10 cellular contexts compared by ENCODE assay signal in the genomic region with DNA sequence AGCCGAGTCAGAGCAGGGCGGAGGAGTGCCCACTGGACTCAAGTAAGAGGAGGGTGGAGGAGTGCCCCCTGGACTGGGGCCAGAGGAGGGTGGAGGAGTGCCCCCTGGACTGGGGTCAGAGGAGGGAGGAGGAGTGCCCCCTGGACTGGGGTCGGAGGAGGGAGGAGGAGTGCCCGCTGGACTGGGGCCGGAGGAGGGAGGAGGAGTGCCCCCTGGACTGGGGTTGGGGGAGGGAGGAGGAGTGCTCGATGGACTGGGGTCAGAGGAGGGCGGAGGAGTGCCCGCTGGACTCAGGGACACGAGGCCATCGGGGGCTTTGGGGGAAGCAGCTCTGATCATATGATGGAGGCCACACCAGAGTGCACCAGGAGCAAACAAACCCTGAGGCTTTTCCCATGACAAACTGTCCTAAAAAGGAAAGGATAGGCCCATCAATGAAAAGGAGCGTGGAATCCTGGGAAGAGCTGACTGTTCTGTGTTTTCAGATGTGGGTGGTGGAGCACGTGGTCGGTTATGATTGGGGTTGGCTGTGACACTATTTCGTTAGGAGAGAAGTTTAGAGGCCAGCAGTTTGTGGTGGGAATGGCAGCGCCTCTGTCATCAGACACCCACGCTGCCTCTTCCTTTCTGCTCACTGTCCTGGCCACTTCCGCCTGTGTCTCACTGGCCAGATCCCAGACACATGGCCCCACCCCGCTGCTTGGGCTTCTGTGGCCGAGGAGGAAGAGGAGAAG. TPM values are rescaled to one million over a fixed set of nuclear protein-coding genes. Genes with fewer than 3 reads are reported as not detected.
DNase-seq lines count a peak whose midpoint lies in the region; ATAC-seq, FAIRE-seq and TF ChIP-seq lines count a peak whose summit lies in the region.
"Had no signal": no experiment of that assay in that cellular context is flagged by ENCODE, and none has a peak within 500 bp of the region (broad histone marks: within the 10 kb centered on the region; RNA-seq: fewer than 3 reads in every experiment).

No MANE protein-coding gene starts in this region.

- intact Hi-C loops in K562 (cut with micrococcal nuclease) = loop anchor here (2.0 to 5.0 kb wide), 2 partner anchors 25 to 54 kb away; a partner anchor contains a TSS
- intact Hi-C loops in mucosa of descending colon (cut with DNase I, micrococcal nuclease) = no loop called here
- intact Hi-C loops in uterus (cut with DNase I; ENCODE audit: low total_unique reads) = no loop called here

- FAIRE-seq in A549 (lab: Jason Lieb, UNC) (no peak), K562 (lab: Jason Lieb, UNC) (peak; percentile 97)

- TF ChIP-seq RAD21 in A549 (conservative IDR thresholded peaks at IDR 0.05 in 1 of 2, IDR thresholded peaks at IDR 0.05 in 1 of 2) (no peak), K562 (CRISPR knock-in tag; conservative IDR thresholded peaks at IDR 0.05 in 1 of 2, IDR thresholded peaks at IDR 0.05 in 1 of 2) (peak in 1 of 2 experiments; percentile 11; a peak in 1 of 4 replicates)

- ATAC-seq in A549 = peak in 1 of 2 experiments; percentile 48; a peak in 1 of 6 replicates
- ATAC-seq in K562 = peak; percentile 76
- peak; percentile 75 for ATAC-seq in mucosa of descending colon
- no peak for ATAC-seq in HG03439 (IDR thresholded peaks at IDR 0.05; ENCODE audit: unreplicated experiment)
- no peak for ATAC-seq in HG03196 (IDR thresholded peaks at IDR 0.05; ENCODE audit: unreplicated experiment)

- no peaks in the 10 kb centered on the region; the same call in 2 of the 3 replicates for H3K79me2 ChIP-seq in K562 (ENCODE audit: control insufficient read depth, insufficient read depth, low read length)

- CTCF ChIA-PET in A549 (lab: Yijun Ruan, JAX) (interaction anchor here (0.5 to 6.1 kb wide), 5 partner anchors 8 to 226 kb away, joined by 3 to 37 read pairs (median 4); no protein-coding TSS in a partner anchor), K562 (lab: Yijun Ruan, JAX; ENCODE audit: low intra/inter-chr PET ratio) (no interaction called here)

- TF ChIP-seq POLR2A in A549 (IDR thresholded peaks at IDR 0.05; ENCODE audit: low read length) = no peak
- no peak for TF ChIP-seq POLR2A in K562 (conservative IDR thresholded peaks at IDR 0.05)
- no peak for TF ChIP-seq POLR2A in uterus (IDR thresholded peaks at IDR 0.05)

- H3K4me3 ChIP-seq in A549 (no peak overlapping the region), K562 (no peak overlapping the region), mucosa of descending colon (no peak overlapping the region), uterus (no peak overlapping the region)

- H3K27ac ChIP-seq in A549 = peak overlapping the region; percentile 66 to 77; a peak in 5 of 6 replicates
- H3K27ac ChIP-seq in K562 (ENCODE audit: extremely low read depth, low read depth, low read length) = peak overlapping the region; percentile 74
- peak overlapping the region; percentile 62 to 84 for H3K27ac ChIP-seq in uterus

- in situ Hi-C loops in KBM-7 (cut with MboI; ENCODE audit: low pct_unique_long_range_greater_than_20kb, low sequenced_read_pairs) (no loop called here), K562 (cut with MboI) (no loop called here)

- H3K36me3 ChIP-seq in K562 (ENCODE audit: control insufficient read depth, insufficient read depth, low read length) (no peaks in the 10 kb centered on the region), mucosa of descending colon (ENCODE audit: low read depth) (no peaks in the 10 kb centered on the region), uterus (no peaks in the 10 kb centered on the region)

- BruUV-seq in K562 (replicated peaks; lab: Mats Ljungman, UMichigan) = no TSS peak

- H3K27me3 ChIP-seq in K562 (ENCODE audit: control insufficient read depth in 2 of 2, insufficient read depth in 2 of 2, low read length in 2 of 2) (no peaks in the 10 kb centered on the region), uterus (no peaks in the 10 kb centered on the region)

- H3K9ac ChIP-seq in K562 (ENCODE audit: insufficient read depth in 1 of 2, low read depth in 2 of 2, low read length in 2 of 2) = peak overlapping the region; percentile 70 to 79; a peak in 3 of 4 replicates

- TF ChIP-seq EP300 in A549 (IDR thresholded peaks at IDR 0.05) (no peak), K562 (IDR thresholded peaks at IDR 0.05; ENCODE audit: low read length) (peak; percentile 46; the same call in 1 of the 2 replicates)

- TF ChIP-seq CTCF in A549 (IDR thresholded peaks at IDR 0.05) (no peak), K562 (IDR thresholded peaks at IDR 0.05 in 2 of 3, conservative IDR thresholded peaks at IDR 0.05 in 1 of 3; ENCODE audit: insufficient read depth in 2 of 3, low read depth in 1 of 3, low read length in 3 of 3) (no peak), mucosa of descending colon (IDR thresholded peaks at IDR 0.05) (no peak), uterus (IDR thresholded peaks at IDR 0.05) (no peak)

- 70% methylated on average over 19 of the region's 19 CpGs for WGBS in A549 (ENCODE audit: missing lambda C conversion rate)
- 18% methylated on average over 9 of the region's 19 CpGs for WGBS in K562 (ENCODE audit: insufficient coverage, low coverage, missing lambda C conversion rate)

- peak overlapping the region; percentile 91 for H2AFZ ChIP-seq in K562 (ENCODE audit: low read depth, low read length)

- H3K9me3 ChIP-seq in A549 = no peaks in the 10 kb centered on the region
- no peaks in the 10 kb centered on the region for H3K9me3 ChIP-seq in K562 (replicated peaks; ENCODE audit: control insufficient read depth, insufficient read depth, low read depth, low read length)
- no peaks in the 10 kb centered on the region for H3K9me3 ChIP-seq in mucosa of descending colon
- no peaks in the 10 kb centered on the region for H3K9me3 ChIP-seq in uterus

- H4K20me1 ChIP-seq in K562 (replicated peaks; ENCODE audit: control insufficient read depth, insufficient read depth, low read length) = no peaks in the 10 kb centered on the region

- no peaks in the 10 kb centered on the region for H3K9me1 ChIP-seq in K562 (ENCODE audit: control insufficient read depth, insufficient read depth, low read length)

- no peak for DNase-seq in A549 (ENCODE audit: low read depth in 1 of 2, low spot score in 1 of 2)
- peak; percentile 90 for DNase-seq in KBM-7
- peak; percentile 84 to 91 (median 86) for DNase-seq in K562 (ENCODE audit: extremely low read depth in 1 of 4, low spot score in 3 of 4)
- peak; percentile 49 to 82 (median 54) for DNase-seq in mucosa of descending colon
- DNase-seq in uterus = peak; percentile 81 to 83
- no peak for DNase-seq in COLO668 (lab: John Stamatoyannopoulos, UW; ENCODE audit: unreplicated experiment)
- DNase-seq: activated B cell treated with CpG ODN at 0.5 μM for 24 hours, naive B cell had no signal

- H3K4me2 ChIP-seq in A549 (peak overlapping the region; percentile 45), K562 (ENCODE audit: insufficient read depth, low read length) (peak overlapping the region; percentile 66)

- POLR2A ChIA-PET in A549 (lab: Yijun Ruan, JAX) = no interaction called here
- POLR2A ChIA-PET in K562 (lab: Yijun Ruan, JAX) = interaction anchor here (1.1 to 1.6 kb wide), 3 partner anchors 11 to 161 kb away, joined by 3 to 4 read pairs (median 4); no protein-coding TSS in a partner anchor

- H3K4me1 ChIP-seq in A549 = peaks cover 25% of the 10 kb centered on the region
- peaks cover 55 to 57% of the 10 kb centered on the region in 2 experiments for H3K4me1 ChIP-seq in K562 (replicated peaks in 1 of 2; ENCODE audit: control insufficient read depth in 2 of 2, insufficient read depth in 2 of 2, low read length in 2 of 2)
- H3K4me1 ChIP-seq in mucosa of descending colon (ENCODE audit: low read depth) = no peaks in the 10 kb centered on the region
- H3K4me1 ChIP-seq in uterus = no peaks in the 10 kb centered on the region

TF ChIP-seq in A549, 52 proteins besides CTCF, POLR2A, EP300 and RAD21:
- TF ChIP-seq, protein P1, sequence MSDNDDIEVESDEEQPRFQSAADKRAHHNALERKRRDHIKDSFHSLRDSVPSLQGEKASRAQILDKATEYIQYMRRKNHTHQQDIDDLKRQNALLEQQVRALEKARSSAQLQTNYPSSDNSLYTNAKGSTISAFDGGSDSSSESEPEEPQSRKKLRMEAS (IDR thresholded peaks at IDR 0.05) = peak; percentile 34; the same call in 1 of the 2 replicates
- no peak for TF ChIP-seq PHF8 (IDR thresholded peaks at IDR 0.05; ENCODE audit: borderline replicate concordance, low read depth)

RNA-seq across cellular contexts. Expression of a gene that starts 24.5 kb away (rescaled TPM):
- polyA plus RNA-seq in A549 (2011; rRNA removed) (37.8 and 44.4 TPM in 2 replicates), A549 (2017; fragmentation: RNase III; extraction: RNeasy Plus Mini Kit Qiagen cat#74134 plus additional on column Dnase treatment) (66.4 to 78.8 TPM (median 66.9 TPM) in 3 replicates), K562 (2011; rRNA removed) (23.9 and 48.2 TPM in 2 replicates), K562 (2014; fragmentation: Illumina TruSeq; extraction: Trizol) (36.5 and 74.6 TPM in 2 replicates), K562 (2014; fragmentation: Nextera tagmentation; extraction: Ambion mirVana) (1 to 10 TPM; 2.7 to 3.1 TPM), K562 (2014; rRNA removed) (41.0 and 44.2 TPM in 2 replicates)
- polyA plus RNA-seq in A549 (2012; cell fraction: cytosol; rRNA removed) = 146 and 175 TPM in 2 replicates
- polyA plus RNA-seq in A549 (2012; cell fraction: nucleus; rRNA removed) = 151 and 164 TPM in 2 replicates
- polyA minus RNA-seq in A549 (2011; rRNA and poly(A)+ RNA removed) = 26.0 and 43.0 TPM in 2 replicates
- total RNA-seq in K562 (2011; cell fraction: chromatin; rRNA removed; ENCODE audit: low replicate concordance) = 25.1 and 67.2 TPM in 2 replicates
- 37.1 and 44.9 TPM in 2 replicates for total RNA-seq in K562 (2011; cell fraction: nucleolus; rRNA removed)
- 28.7 and 29.2 TPM in 2 replicates for total RNA-seq in K562 (2011; cell fraction: nucleoplasm; rRNA removed)
- total RNA-seq in K562 (2014; rRNA removed) (56.2 and 62.9 TPM in 2 replicates), K562 (2014; rRNA removed; fragmentation: Illumina TruSeq; extraction: Trizol) (9.5 and 10.9 TPM in 2 replicates), K562 (2015; rRNA removed; fragmentation: Illumina TruSeq; extraction: Trizol) (20.2 and 25.0 TPM in 2 replicates), K562 (2021) (61.5 and 65.5 TPM in 2 replicates), mucosa of descending colon (10 to 100 TPM; 42.0 to 98.1 (median 47.7) TPM), uterus (100 to 1,000 TPM in 1 of 4 donors, 10 to 100 TPM in 3; 11.1 to 122 (median 48.9) TPM)
- polyA plus RNA-seq in K562 (2011; cell fraction: cytosol; rRNA removed) = 44.1 and 78.0 TPM in 2 replicates
- 49.6 and 80.3 TPM in 2 replicates for polyA plus RNA-seq in K562 (2011; cell fraction: nucleus; rRNA removed)
- polyA plus RNA-seq in K562 (2012) = 67.3 and 117 TPM in 2 replicates
- 11.6 and 13.9 TPM in 2 replicates for polyA minus RNA-seq in K562 (2011; rRNA and poly(A)+ RNA removed)
- 32.4 and 46.1 TPM in 2 replicates for polyA minus RNA-seq in K562 (2011; cell fraction: cytosol; rRNA and poly(A)+ RNA removed)
- 19.9 and 22.5 TPM in 2 replicates for polyA minus RNA-seq in K562 (2011; cell fraction: nucleus; rRNA and poly(A)+ RNA removed)

Comparison
In these comparisons a context has a peak if more than half of its experiments do, and no peak if none do; other contexts are left out.
1. ATAC-seq: peak in K562 (single experiment) and mucosa of descending colon (single experiment); none in HG03439 (single experiment) and HG03196 (single experiment).
2. DNase-seq: peak in KBM-7 (single experiment), K562 (4 of 4), mucosa of descending colon (3 of 3) and uterus (2 of 2); none in A549 (0 of 2) and COLO668 (single experiment).
3. Peak in every context shown above with its lines, with median percentiles within 50 percentile points of each other: H3K27ac ChIP-seq.